12 cellular contexts compared by ENCODE assay signal in genomic region chr1:84780000-84780716, GRCh38.
A peak's percentile ranks its signal among the peaks of the same experiment; 100 is the strongest.
DNase-seq lines count a peak whose midpoint lies in the region; ATAC-seq and TF ChIP-seq lines count a peak whose summit lies in the region.
"Had no signal": no experiment of that assay in that cellular context is flagged by ENCODE, and none has a peak within 500 bp of the region (broad histone marks: within the 10 kb centered on the region; RNA-seq: fewer than 3 reads in every experiment).

No MANE protein-coding gene starts in this region.

- no peaks in the 10 kb centered on the region for H3K9me3 Mint-ChIP-seq in progenitor cell of endocrine pancreas (ENCODE audit: low read depth)

- ATAC-seq in HG03095 (IDR thresholded peaks at IDR 0.05; ENCODE audit: unreplicated experiment), result no peak

- no peaks in the 10 kb centered on the region for H3K36me3 Mint-ChIP-seq in progenitor cell of endocrine pancreas (ENCODE audit: insufficient read depth)

- peak; percentile 42 for DNase-seq in AG20443 (ENCODE audit: low spot score)
- DNase-seq in HCEC 1CT, result peak; percentile 30
- peak; percentile 68 for DNase-seq in SKM-1 (lab: John Stamatoyannopoulos, UW; ENCODE audit: unreplicated experiment)
- DNase-seq in fibroblast of the aortic adventitia (ENCODE audit: low read depth), result peak; percentile 63
- DNase-seq in progenitor cell of endocrine pancreas (ENCODE audit: low spot score, unreplicated experiment), result no peak
- no peak for DNase-seq in lower leg skin (ENCODE audit: low spot score in 2 of 2)
- DNase-seq in SHP77 treated with DMSO at 0.1 percent for 48 hours (lab: John Stamatoyannopoulos, UW), result no peak
- DNase-seq: Calu3; NCI-H2171 treated with DMSO at 0.1 percent for 48 hours; stimulated activated CD4-positive, alpha-beta T cell treated with anti-CD3 and anti-CD28 coated beads, Interleukin-4, amount 100 ng/mL, for 24 hours; trophoblast cell had no signal

- H3K27me3 Mint-ChIP-seq in progenitor cell of endocrine pancreas, result peaks cover 9% of the 10 kb centered on the region

- 65 to 70% methylated on average over 8 of the region's 8 CpGs for WGBS in lower leg skin, 2 donors

- intact Hi-C loops in lower leg skin (cut with DNase I; ENCODE audit: low total_unique reads), result no loop called here

- no peak overlapping the region for H3K4me3 Mint-ChIP-seq in progenitor cell of endocrine pancreas (ENCODE audit: low read depth)

- H3K4me3 ChIP-seq in fibroblast of the aortic adventitia (ENCODE audit: low read depth, low read length) (no peak overlapping the region), lower leg skin (ENCODE audit: low read depth, poor library complexity, severe bottlenecking) (no peak overlapping the region)

- H3K27ac Mint-ChIP-seq in progenitor cell of endocrine pancreas, result no peak overlapping the region

- no peaks in the 10 kb centered on the region for H3K4me1 Mint-ChIP-seq in progenitor cell of endocrine pancreas (ENCODE audit: low read depth)

- no peak for TF ChIP-seq CTCF in fibroblast of the aortic adventitia (IDR thresholded peaks at IDR 0.05; ENCODE audit: insufficient read depth, low read length)
- no peak for TF ChIP-seq CTCF in progenitor cell of endocrine pancreas (IDR thresholded peaks at IDR 0.05; ENCODE audit: unreplicated experiment)
- TF ChIP-seq CTCF in lower leg skin (IDR thresholded peaks at IDR 0.05), result no peak

- TF ChIP-seq POLR2A in lower leg skin (IDR thresholded peaks at IDR 0.05), result no peak

Comparison
In these comparisons a context has a peak if more than half of its experiments do, and no peak if none do; other contexts are left out.
1. DNase-seq: peak in AG20443 (single experiment), HCEC 1CT (single experiment), SKM-1 (single experiment) and fibroblast of the aortic adventitia (single experiment); none in progenitor cell of endocrine pancreas (single experiment), lower leg skin (0 of 2) and SHP77 treated with DMSO at 0.1 percent for 48 hours (single experiment).